In the genomic region with DNA sequence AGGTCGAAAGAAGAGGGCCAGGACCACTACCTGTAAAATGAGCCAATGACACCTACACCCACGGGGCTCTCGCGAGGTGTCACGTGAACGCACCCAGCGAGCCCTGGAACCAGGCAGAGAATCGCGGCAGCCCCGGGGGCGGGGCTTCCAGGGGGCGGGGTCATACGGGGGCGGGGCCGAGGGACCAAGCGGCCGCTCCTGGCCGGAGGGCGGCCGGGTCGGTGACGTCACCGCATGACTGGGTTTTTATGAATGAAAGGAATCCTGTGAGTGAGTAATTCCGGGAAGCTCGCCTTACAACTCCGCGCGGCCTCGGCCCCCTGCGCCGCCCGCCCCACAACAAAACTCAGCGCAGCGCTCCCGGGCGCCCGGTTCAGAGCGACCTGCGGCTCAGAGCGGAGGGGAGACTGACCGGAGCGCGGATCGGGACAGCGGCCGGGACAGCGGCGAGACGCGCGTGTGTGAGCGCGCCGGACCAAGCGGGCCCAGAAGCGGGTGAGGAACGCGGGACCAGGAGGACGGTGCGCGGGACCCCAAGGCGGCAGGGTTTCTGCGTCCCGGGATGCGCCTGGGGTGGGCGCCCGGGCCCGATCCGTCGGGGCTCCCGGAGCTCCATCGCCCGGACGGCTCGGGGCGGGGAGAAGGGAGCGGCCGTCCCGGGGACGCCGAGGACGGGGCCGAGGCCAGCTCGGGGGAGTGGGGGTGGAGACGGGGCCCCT, we compare ENCODE assay signal across 8 cellular contexts.
DNase-seq lines count a peak whose midpoint lies in the region; ATAC-seq lines count a peak whose summit lies in the region.

A gene (plus strand): TSS at position 277 of the 719 bp plus-strand sequence. CDS start 11,860 bp downstream, outside the sequence.

- peak; percentile 80 for DNase-seq in GM19240 (ENCODE audit: insufficient read length, low spot score)
- DNase-seq in NK-92 (lab: John Stamatoyannopoulos, UW; ENCODE audit: unreplicated experiment), result peak; percentile 38
- DNase-seq in activated CD8-positive, alpha-beta memory T cell treated with anti-CD3 and anti-CD28 coated beads for 4 hours (ENCODE audit: low read depth in 2 of 2), result peak; percentile 85 to 88
- peak; percentile 87 to 88 (median 88) for DNase-seq in effector memory CD4-positive, alpha-beta T cell
- DNase-seq in medulla oblongata (ENCODE audit: extremely low spot score), result peak; percentile 94
- DNase-seq in stimulated activated CD4-positive, alpha-beta T cell treated with anti-CD3 and anti-CD28 coated beads, TNF-alpha, amount 100 ng/mL, for 4 hours (ENCODE audit: low read depth in 3 of 3), result peak; percentile 72 to 83 (median 82)

- peaks cover 84% of the 10 kb centered on the region for H3K4me1 ChIP-seq in BLaER1
- H3K4me1 ChIP-seq in effector memory CD4-positive, alpha-beta T cell (ENCODE audit: control insufficient read depth, insufficient read depth, low read length, poor library complexity, severe bottlenecking), result peaks cover 22% of the 10 kb centered on the region

- peak within 1 kb of the TSS; percentile 83 for H3K4me3 ChIP-seq in BLaER1
- H3K4me3 ChIP-seq in effector memory CD4-positive, alpha-beta T cell (ENCODE audit: insufficient read depth, low read depth, low read length, poor library complexity, severe bottlenecking), result peak within 1 kb of the TSS; percentile 86

- peak within 1 kb of the TSS; percentile 78 for H3K9ac ChIP-seq in BLaER1

- peak within 1 kb of the TSS; percentile 69 for H3K27ac ChIP-seq in BLaER1
- peak within 1 kb of the TSS; percentile 87 for H3K27ac ChIP-seq in effector memory CD4-positive, alpha-beta T cell (ENCODE audit: insufficient read depth, low read length, poor library complexity, severe bottlenecking)

- peaks cover 35% of the 10 kb centered on the region for H4K20me1 ChIP-seq in BLaER1

- H3K9me3 ChIP-seq in BLaER1, result no peaks in the 10 kb centered on the region
- no peaks in the 10 kb centered on the region for H3K9me3 ChIP-seq in effector memory CD4-positive, alpha-beta T cell (ENCODE audit: control insufficient read depth, low read length)

- H3K4me2 ChIP-seq in BLaER1, result peak within 1 kb of the TSS; percentile 100

- no peaks in the 10 kb centered on the region for H3K36me3 ChIP-seq in BLaER1
- H3K36me3 ChIP-seq in effector memory CD4-positive, alpha-beta T cell (ENCODE audit: control insufficient read depth, insufficient read depth, low read length), result no peaks in the 10 kb centered on the region

- no peaks in the 10 kb centered on the region for H3K27me3 ChIP-seq in BLaER1
- no peaks in the 10 kb centered on the region for H3K27me3 ChIP-seq in effector memory CD4-positive, alpha-beta T cell (replicated peaks; ENCODE audit: control insufficient read depth, insufficient read depth, low read length, poor library complexity, severe bottlenecking)

- ATAC-seq in HG03571 (IDR thresholded peaks at IDR 0.05; ENCODE audit: unreplicated experiment), result peak; percentile 46

Comparison
In these comparisons a context has a peak if more than half of its experiments do, and no peak if none do; other contexts are left out.
1. Peak in every context shown above with its lines: DNase-seq, ATAC-seq, H3K4me3 ChIP-seq and H3K27ac ChIP-seq.
2. DNase-seq: peak in every context shown above with its lines; median percentile 94 in medulla oblongata; 88 in effector memory CD4-positive, alpha-beta T cell; 86 in activated CD8-positive, alpha-beta memory T cell treated with anti-CD3 and anti-CD28 coated beads for 4 hours; 82 in stimulated activated CD4-positive, alpha-beta T cell treated with anti-CD3 and anti-CD28 coated beads, TNF-alpha, amount 100 ng/mL, for 4 hours; 80 in GM19240; 38 in NK-92.